Comparison of ENCODE assay signal across 1 cellular context in the genomic region with DNA sequence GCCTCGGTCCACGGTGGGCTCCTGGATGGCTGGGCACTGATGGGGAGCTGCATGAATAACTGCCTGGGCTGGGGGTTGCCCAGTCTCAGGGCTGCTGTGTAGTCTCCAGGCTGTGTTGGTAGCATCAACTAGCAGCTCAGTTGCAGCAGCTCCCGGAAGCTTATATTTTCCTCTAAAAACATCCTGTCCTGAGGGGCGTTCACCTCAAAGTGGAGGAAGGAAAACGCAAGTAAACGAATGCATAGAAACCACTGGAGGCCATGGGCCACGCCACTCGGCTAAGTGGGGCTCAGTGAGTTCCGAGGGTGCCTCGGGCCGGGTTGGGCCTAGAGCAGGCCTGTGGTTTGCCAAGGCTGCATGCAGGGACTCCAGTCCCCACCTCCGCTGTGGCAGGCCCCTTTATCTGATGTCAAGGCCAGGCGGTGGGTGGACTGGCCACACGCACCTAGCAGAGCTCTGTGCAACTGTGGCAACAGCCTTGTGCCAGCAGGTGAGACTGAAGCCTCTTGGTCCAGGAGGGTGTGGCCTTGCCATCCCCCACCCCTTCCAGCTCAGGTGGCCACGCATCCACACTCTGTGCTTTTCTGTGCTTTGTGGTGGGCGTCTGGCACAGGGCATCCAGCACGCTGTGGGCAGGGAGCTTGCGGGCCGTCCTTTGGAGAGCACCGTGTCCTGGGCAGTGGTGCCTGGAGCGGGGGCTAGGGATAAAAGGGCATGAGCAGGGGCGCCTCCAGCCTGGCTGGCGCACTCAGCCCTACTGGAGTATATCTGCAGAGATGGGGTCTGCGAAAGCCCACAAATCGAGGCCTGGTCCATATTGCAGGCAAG.
A peak's percentile ranks its signal among the peaks of the same experiment; 100 is the strongest.
TF ChIP-seq lines count a peak whose summit lies in the region.

No MANE protein-coding gene starts in this region.

TF ChIP-seq in HepG2, 621 proteins besides CTCF, POLR2A, EP300 and RAD21:
- TF ChIP-seq AGO2 (optimal IDR thresholded peaks at IDR 0.05; ENCODE audit: low read depth, low read length) (peak; percentile 78), KLF15 (CRISPR knock-in tag; IDR thresholded peaks at IDR 0.05; ENCODE audit: borderline replicate concordance) (no peak)
TF ChIP-seq in HepG2: peak in this region for 1.
